ENCODE assay signal across 21 cellular contexts in the genomic region with DNA sequence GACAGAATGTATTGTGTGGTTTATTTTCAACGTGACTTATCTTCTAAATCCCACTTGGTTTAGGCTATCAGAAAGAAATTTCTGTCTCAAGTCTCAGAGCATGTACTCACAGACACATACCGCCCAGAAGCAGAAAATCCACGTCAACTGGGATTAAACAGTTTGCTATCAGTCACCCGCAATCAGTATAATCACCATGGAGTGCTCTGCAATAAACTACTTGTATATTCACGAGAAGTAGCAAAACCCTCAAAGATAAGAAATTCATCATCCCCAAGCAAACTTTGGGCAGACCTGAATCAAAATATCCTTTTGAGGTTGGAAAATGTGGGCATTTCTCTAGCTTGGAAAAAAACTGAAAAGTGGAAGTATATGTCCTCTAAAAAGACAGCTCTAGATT.
DNase-seq lines count a peak whose midpoint lies in the region; ATAC-seq and TF ChIP-seq lines count a peak whose summit lies in the region.
"Had no signal": no experiment of that assay in that cellular context is flagged by ENCODE, and none has a peak within 500 bp of the region (broad histone marks: within the 10 kb centered on the region; RNA-seq: fewer than 3 reads in every experiment).

No MANE protein-coding gene starts in this region.

- no peak overlapping the region for H3K9ac ChIP-seq in endodermal cell (ENCODE audit: extremely low read depth, low read length, poor library complexity, severe bottlenecking)
- H3K9ac ChIP-seq: KMS-11 had no signal

- H3K4me3 ChIP-seq in cardiac muscle cell (no peak overlapping the region), endodermal cell (ENCODE audit: low read length) (no peak overlapping the region)
- H3K4me3 ChIP-seq: HAP-1, SK-N-MC had no signal

- H3K27me3 Mint-ChIP-seq in endodermal cell (ENCODE audit: insufficient read depth) (peaks cover 3% of the 10 kb centered on the region), nephron (ENCODE audit: low read depth) (peaks cover 11% of the 10 kb centered on the region)
- H3K27me3 Mint-ChIP-seq: B cell had no signal

- H3K4me3 Mint-ChIP-seq in endodermal cell (no peak overlapping the region), nephron (no peak overlapping the region)
- H3K4me3 Mint-ChIP-seq: B cell, CD14-positive monocyte had no signal

- no peaks in the 10 kb centered on the region for H3K36me3 ChIP-seq in cardiac muscle cell
- H3K36me3 ChIP-seq in endodermal cell (ENCODE audit: control insufficient read depth, insufficient read depth, low read length): no peaks in the 10 kb centered on the region
- H3K36me3 ChIP-seq: HAP-1 had no signal

- no peak for DNase-seq in cardiac muscle cell (ENCODE audit: low read depth in 1 of 2, low spot score in 1 of 2)
- no peak for DNase-seq in Right ventricle myocardium inferior (ENCODE audit: missing footprints)
- no peak for DNase-seq in endodermal cell
- no peak for DNase-seq in AG08395 (ENCODE audit: low spot score)
- no peak for DNase-seq in A172 (ENCODE audit: low spot score)
- DNase-seq: EL, IMR-90, NCI-H1105, NCI-H146, NCI-H2029, NCI-H226, NCI-H524 treated with DMSO at 0.1 percent for 48 hours, SHP77, SW 1271 had no signal

- no peaks in the 10 kb centered on the region for H3K27me3 ChIP-seq in cardiac muscle cell
- H3K27me3 ChIP-seq in endodermal cell (ENCODE audit: control insufficient read depth, insufficient read depth, low read length, poor library complexity, severe bottlenecking): no peaks in the 10 kb centered on the region

- H3K27ac Mint-ChIP-seq in endodermal cell: no peak overlapping the region
- peak overlapping the region in 2 of 3 experiments; percentile 25 to 82 for H3K27ac Mint-ChIP-seq in nephron
- H3K27ac Mint-ChIP-seq: B cell, CD14-positive monocyte had no signal

- H3K4me1 Mint-ChIP-seq in endodermal cell (peaks cover 55% of the 10 kb centered on the region), nephron (peaks cover 20% of the 10 kb centered on the region)
- H3K4me1 Mint-ChIP-seq: B cell, CD14-positive monocyte had no signal

- no peaks in the 10 kb centered on the region for H3K9me3 ChIP-seq in cardiac muscle cell (ENCODE audit: low read depth)
- no peaks in the 10 kb centered on the region for H3K9me3 ChIP-seq in endodermal cell (ENCODE audit: control insufficient read depth, low read length)
- H3K9me3 ChIP-seq: HAP-1 had no signal

- WGBS in endodermal cell (ENCODE audit: insufficient coverage in 1 of 2, insufficient read length in 1 of 2), 2 experiments: 27 to 77% methylated on average over 3 to 5 of the region's 5 CpGs

- ATAC-seq in Right ventricle myocardium inferior (no peak), HG03135 (IDR thresholded peaks at IDR 0.05; ENCODE audit: unreplicated experiment) (no peak)

- H3K4me1 ChIP-seq in cardiac muscle cell (ENCODE audit: low read depth) (peaks cover 45% of the 10 kb centered on the region), endodermal cell (ENCODE audit: control insufficient read depth, insufficient read depth, low read length) (peaks cover 25% of the 10 kb centered on the region)

- TF ChIP-seq CTCF in cardiac muscle cell (IDR thresholded peaks at IDR 0.05; ENCODE audit: low read depth, low read length) (no peak), endodermal cell (conservative IDR thresholded peaks at IDR 0.05) (no peak), nephron (IDR thresholded peaks at IDR 0.05; ENCODE audit: unreplicated experiment in 3 of 3) (no peak)

- intact Hi-C loops in Right ventricle myocardium inferior (cut with DNase I): no loop called here

- no peaks in the 10 kb centered on the region for H3K9me3 Mint-ChIP-seq in endodermal cell
- no peaks in the 10 kb centered on the region for H3K9me3 Mint-ChIP-seq in nephron

- no peaks in the 10 kb centered on the region for H3K36me3 Mint-ChIP-seq in endodermal cell (ENCODE audit: low read depth)
- H3K36me3 Mint-ChIP-seq in nephron (ENCODE audit: low read depth): no peaks in the 10 kb centered on the region
- H3K36me3 Mint-ChIP-seq: CD14-positive monocyte had no signal

- peak overlapping the region; percentile 53 for H3K27ac ChIP-seq in cardiac muscle cell
- peak overlapping the region; percentile 94 for H3K27ac ChIP-seq in endodermal cell (ENCODE audit: low read depth, low read length)
- H3K27ac ChIP-seq: KMS-11, SK-N-MC had no signal
